In genomic region chr12:96432496-96433321, GRCh38 we compare ENCODE assay signal across 1 cellular context.
A peak's percentile ranks its signal among the peaks of the same experiment; 100 is the strongest.
TF ChIP-seq lines count a peak whose summit lies in the region.

No MANE protein-coding gene starts in this region.

TF ChIP-seq in K562, 482 proteins besides CTCF, POLR2A, EP300 and RAD21:
- 0 out of 2 replicates have a peak, but pooled peaks have one; percentile 42 for TF ChIP-seq ZNF232 (CRISPR knock-in tag; IDR thresholded peaks at IDR 0.05)
- peak; percentile 97 for TF ChIP-seq DACH1 (IDR thresholded peaks at IDR 0.05; ENCODE audit: partially characterized antibody)
TF ChIP-seq in K562: peak in this region for 2; not testable (repeated sequence) for 480.
